In the genomic region with DNA sequence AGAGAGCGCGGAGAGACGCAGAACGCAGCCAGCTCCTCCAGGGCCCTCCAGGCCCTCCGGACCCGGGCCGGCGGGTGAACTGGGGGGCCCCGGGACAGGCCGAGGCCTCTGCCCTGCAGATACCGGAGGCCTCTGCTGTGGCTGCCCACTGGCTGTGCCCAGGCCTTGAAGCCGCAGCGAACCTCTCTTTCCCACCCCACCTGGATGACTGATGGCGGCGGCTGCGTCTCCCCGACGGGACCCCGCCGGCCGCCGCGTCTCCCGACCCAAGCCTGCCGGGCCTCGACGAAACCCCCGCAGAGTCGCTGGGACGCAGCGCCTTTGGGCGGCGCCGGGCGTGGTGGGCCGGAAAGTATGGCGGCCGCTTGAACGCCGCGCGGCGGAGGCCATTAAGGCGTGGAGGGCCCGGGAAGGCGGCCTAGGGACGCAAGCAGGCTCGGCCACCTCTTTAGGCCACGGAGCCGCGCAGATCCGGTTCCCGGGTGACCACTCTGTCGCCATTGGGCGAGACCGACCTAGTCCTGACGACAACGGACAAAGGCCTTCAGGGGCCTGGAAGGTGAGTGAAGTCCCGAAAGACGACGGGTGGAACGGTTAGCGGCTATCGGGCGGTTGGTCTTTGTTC, we compare ENCODE assay signal across 21 cellular contexts. TPM values are rescaled to one million over a fixed set of nuclear protein-coding genes. Genes with fewer than 3 reads are reported as not detected.
DNase-seq lines count a peak whose midpoint lies in the region; ATAC-seq, FAIRE-seq and TF ChIP-seq lines count a peak whose summit lies in the region.
"Had no signal": no experiment of that assay in that cellular context is flagged by ENCODE, and none has a peak within 500 bp of the region (broad histone marks: within the 10 kb centered on the region; RNA-seq: fewer than 3 reads in every experiment).

No MANE protein-coding gene starts in this region.

- no peak overlapping the region for H3K4me3 Mint-ChIP-seq in stimulated activated naive CD8-positive, alpha-beta T cell treated with anti-CD3 and anti-CD28 coated beads, Interleukin-15, amount 100 ng/mL, for 72 hours
- no peak overlapping the region for H3K4me3 Mint-ChIP-seq in activated CD4-positive, alpha-beta memory T cell treated with anti-CD3 and anti-CD28 coated beads for 36 hours
- H3K4me3 Mint-ChIP-seq: GM23338, type B pancreatic cell had no signal

- H2AFZ ChIP-seq in MM.1S (ENCODE audit: low read length): no peak overlapping the region
- H2AFZ ChIP-seq: GM23338 had no signal

- no peak overlapping the region for H3K4me2 ChIP-seq in MM.1S (ENCODE audit: low read depth, low read length)
- H3K4me2 ChIP-seq: GM23338 had no signal

- TF ChIP-seq CTCF in kidney (IDR thresholded peaks at IDR 0.05; ENCODE audit: borderline replicate concordance, extremely low read depth, insufficient read depth) (no peak), upper lobe of right lung (IDR thresholded peaks at IDR 0.05) (no peak), MM.1S (IDR thresholded peaks at IDR 0.05; ENCODE audit: low read length) (no peak)

- no peak for FAIRE-seq in kidney (lab: Jason Lieb, UNC)
- FAIRE-seq: HTR-8/SVneo, TTC549 had no signal

- H3K79me2 ChIP-seq in MM.1S (ENCODE audit: low read length): no peaks in the 10 kb centered on the region

- no peak for DNase-seq in stimulated activated naive CD8-positive, alpha-beta T cell treated with anti-CD3 and anti-CD28 coated beads, Interleukin-15, amount 100 ng/mL, for 72 hours
- no peak for DNase-seq in stimulated activated naive CD8-positive, alpha-beta T cell treated with anti-CD3 and anti-CD28 coated beads, Interleukin-15, Interleukin-2, amounts not matched to agents 100 U/mL and 50 U/mL, for 24 hours
- DNase-seq in activated CD4-positive, alpha-beta memory T cell treated with anti-CD3 and anti-CD28 coated beads for 36 hours: no peak
- peak; percentile 65 for DNase-seq in kidney
- DNase-seq in upper lobe of right lung: no peak
- no peak for DNase-seq in NCI-H2029 (lab: John Stamatoyannopoulos, UW)
- DNase-seq in MM.1S: no peak
- DNase-seq: activated CD4-positive, alpha-beta T cell treated with anti-CD3 and anti-CD28 coated beads for 4 hours; amygdala; caudate nucleus; esophagus squamous epithelium; NCI-H524 treated with DMSO at 0.1 percent for 48 hours; right lobe of liver; stomach had no signal

- H3K4me1 ChIP-seq in kidney (ENCODE audit: control insufficient read depth in 1 of 2, insufficient read depth in 1 of 2, low read depth in 1 of 2, low read length in 2 of 2) (no peaks in the 10 kb centered on the region), upper lobe of right lung (no peaks in the 10 kb centered on the region), MM.1S (ENCODE audit: low read length) (no peaks in the 10 kb centered on the region)
- H3K4me1 ChIP-seq: esophagus squamous epithelium, right lobe of liver, stomach had no signal

- H3K27ac ChIP-seq in kidney (ENCODE audit: low read depth in 2 of 2, low read length in 2 of 2): no peak overlapping the region
- no peak overlapping the region for H3K27ac ChIP-seq in upper lobe of right lung
- no peak overlapping the region for H3K27ac ChIP-seq in MM.1S (ENCODE audit: low read length)
- H3K27ac ChIP-seq: right lobe of liver, RWPE1 had no signal

- peaks cover 0 to 13% of the 10 kb centered on the region in 2 donors for H3K9me3 Mint-ChIP-seq in stimulated activated naive CD8-positive, alpha-beta T cell treated with anti-CD3 and anti-CD28 coated beads, Interleukin-15, amount 100 ng/mL, for 72 hours
- peaks cover 1% of the 10 kb centered on the region for H3K9me3 Mint-ChIP-seq in activated CD4-positive, alpha-beta memory T cell treated with anti-CD3 and anti-CD28 coated beads for 36 hours
- H3K9me3 Mint-ChIP-seq: type B pancreatic cell had no signal

- CTCF ChIA-PET in activated CD4-positive, alpha-beta memory T cell treated with anti-CD3 and anti-CD28 coated beads for 36 hours (lab: Charles Lee): no interaction called here

- H3K4me1 Mint-ChIP-seq in stimulated activated naive CD8-positive, alpha-beta T cell treated with anti-CD3 and anti-CD28 coated beads, Interleukin-15, amount 100 ng/mL, for 72 hours: peaks cover 16% of the 10 kb centered on the region
- peaks cover 17% of the 10 kb centered on the region for H3K4me1 Mint-ChIP-seq in activated CD4-positive, alpha-beta memory T cell treated with anti-CD3 and anti-CD28 coated beads for 36 hours (ENCODE audit: low read depth)
- H3K4me1 Mint-ChIP-seq: GM23338 had no signal

- peak; percentile 40 for ATAC-seq in stimulated activated naive CD8-positive, alpha-beta T cell treated with anti-CD3 and anti-CD28 coated beads, Interleukin-15, amount 100 ng/mL, for 72 hours
- no peak for ATAC-seq in stimulated activated naive CD8-positive, alpha-beta T cell treated with anti-CD3 and anti-CD28 coated beads, Interleukin-15, Interleukin-2, amounts not matched to agents 100 U/mL and 50 U/mL, for 24 hours
- peak; percentile 37 for ATAC-seq in upper lobe of right lung
- no peak for ATAC-seq in HG03135 (IDR thresholded peaks at IDR 0.05; ENCODE audit: unreplicated experiment)
- ATAC-seq: GM23338, left lobe of liver, right lobe of liver had no signal

- H3K4me3 ChIP-seq in kidney (ENCODE audit: low read length in 2 of 2) (no peak overlapping the region), upper lobe of right lung (no peak overlapping the region), MM.1S (ENCODE audit: low read length) (no peak overlapping the region)
- H3K4me3 ChIP-seq: esophagus squamous epithelium, GM23338, right lobe of liver, stomach had no signal

- no peaks in the 10 kb centered on the region for H3F3A ChIP-seq in MM.1S (ENCODE audit: insufficient read depth, low read length)

- POLR2A ChIA-PET in activated CD4-positive, alpha-beta memory T cell treated with anti-CD3 and anti-CD28 coated beads for 36 hours (lab: Charles Lee): no interaction called here

- H3K36me3 Mint-ChIP-seq in activated CD4-positive, alpha-beta memory T cell treated with anti-CD3 and anti-CD28 coated beads for 36 hours: peaks cover 4% of the 10 kb centered on the region
- H3K36me3 Mint-ChIP-seq: type B pancreatic cell had no signal

- no peaks in the 10 kb centered on the region for H4K20me1 ChIP-seq in MM.1S (ENCODE audit: insufficient read depth, low read length)

- no peaks in the 10 kb centered on the region for H3K27me3 ChIP-seq in upper lobe of right lung
- H3K27me3 ChIP-seq in MM.1S (replicated peaks; ENCODE audit: insufficient read depth, low read length): no peaks in the 10 kb centered on the region
- H3K27me3 ChIP-seq: esophagus squamous epithelium, right lobe of liver, stomach had no signal

- H3K9ac ChIP-seq in kidney (ENCODE audit: low read length in 2 of 2): no peak overlapping the region
- no peak overlapping the region for H3K9ac ChIP-seq in MM.1S (ENCODE audit: low read length)

- H3K36me3 ChIP-seq in kidney (ENCODE audit: control insufficient read depth in 1 of 2, insufficient read depth in 2 of 2, low read length in 2 of 2) (no peaks in the 10 kb centered on the region), upper lobe of right lung (no peaks in the 10 kb centered on the region), MM.1S (replicated peaks; ENCODE audit: insufficient read depth, low read length) (no peaks in the 10 kb centered on the region)
- H3K36me3 ChIP-seq: esophagus squamous epithelium, right lobe of liver, stomach had no signal

- no peaks in the 10 kb centered on the region for H3K9me3 ChIP-seq in kidney (ENCODE audit: control insufficient read depth in 1 of 2, low read length in 2 of 2)
- no peaks in the 10 kb centered on the region for H3K9me3 ChIP-seq in upper lobe of right lung
- H3K9me3 ChIP-seq in MM.1S (replicated peaks; ENCODE audit: insufficient read depth, low read length): no peaks in the 10 kb centered on the region
- H3K9me3 ChIP-seq: esophagus squamous epithelium, right lobe of liver, stomach had no signal

- H3K27me3 Mint-ChIP-seq in stimulated activated naive CD8-positive, alpha-beta T cell treated with anti-CD3 and anti-CD28 coated beads, Interleukin-15, amount 100 ng/mL, for 72 hours: no peaks in the 10 kb centered on the region
- H3K27me3 Mint-ChIP-seq in activated CD4-positive, alpha-beta memory T cell treated with anti-CD3 and anti-CD28 coated beads for 36 hours: no peaks in the 10 kb centered on the region
- H3K27me3 Mint-ChIP-seq: type B pancreatic cell had no signal

- peak overlapping the region in 1 of 2 donors; percentile 78 for H3K27ac Mint-ChIP-seq in stimulated activated naive CD8-positive, alpha-beta T cell treated with anti-CD3 and anti-CD28 coated beads, Interleukin-15, amount 100 ng/mL, for 72 hours
- H3K27ac Mint-ChIP-seq in activated CD4-positive, alpha-beta memory T cell treated with anti-CD3 and anti-CD28 coated beads for 36 hours: peak overlapping the region; percentile 85
- H3K27ac Mint-ChIP-seq: GM23338, type B pancreatic cell had no signal

- H3K9me2 ChIP-seq in MM.1S (replicated peaks; ENCODE audit: insufficient read depth, low read length): no peaks in the 10 kb centered on the region

- intact Hi-C loops in activated CD4-positive, alpha-beta memory T cell treated with anti-CD3 and anti-CD28 coated beads for 36 hours (cut with micrococcal nuclease): loop anchor here (10.0 kb wide), 1 partner anchor 1935 kb away; a partner anchor contains a TSS
- intact Hi-C loops in kidney (cut with DNase I) (no loop called here), upper lobe of right lung (cut with DNase I) (no loop called here)

RNA-seq across cellular contexts. Expression of a gene that starts 8.4 kb away (rescaled TPM):
- total RNA-seq in activated CD4-positive, alpha-beta memory T cell treated with anti-CD3 and anti-CD28 coated beads for 36 hours: 100 to 1,000 TPM; 103 to 120 TPM
- total RNA-seq in kidney (65.1 TPM), upper lobe of right lung (64.0 TPM)
- polyA plus RNA-seq in kidney (ENCODE audit: insufficient read depth, low read depth, low replicate concordance): 60.5 TPM

Comparison
In these comparisons a context has a peak if more than half of its experiments do, and no peak if none do; other contexts are left out.
1. ATAC-seq: peak in stimulated activated naive CD8-positive, alpha-beta T cell treated with anti-CD3 and anti-CD28 coated beads, Interleukin-15, amount 100 ng/mL, for 72 hours (single experiment) and upper lobe of right lung (single experiment); none in stimulated activated naive CD8-positive, alpha-beta T cell treated with anti-CD3 and anti-CD28 coated beads, Interleukin-15, Interleukin-2, amounts not matched to agents 100 U/mL and 50 U/mL, for 24 hours (single experiment) and HG03135 (single experiment).